ENCODE assay signal across 1 cellular context in the genomic region with DNA sequence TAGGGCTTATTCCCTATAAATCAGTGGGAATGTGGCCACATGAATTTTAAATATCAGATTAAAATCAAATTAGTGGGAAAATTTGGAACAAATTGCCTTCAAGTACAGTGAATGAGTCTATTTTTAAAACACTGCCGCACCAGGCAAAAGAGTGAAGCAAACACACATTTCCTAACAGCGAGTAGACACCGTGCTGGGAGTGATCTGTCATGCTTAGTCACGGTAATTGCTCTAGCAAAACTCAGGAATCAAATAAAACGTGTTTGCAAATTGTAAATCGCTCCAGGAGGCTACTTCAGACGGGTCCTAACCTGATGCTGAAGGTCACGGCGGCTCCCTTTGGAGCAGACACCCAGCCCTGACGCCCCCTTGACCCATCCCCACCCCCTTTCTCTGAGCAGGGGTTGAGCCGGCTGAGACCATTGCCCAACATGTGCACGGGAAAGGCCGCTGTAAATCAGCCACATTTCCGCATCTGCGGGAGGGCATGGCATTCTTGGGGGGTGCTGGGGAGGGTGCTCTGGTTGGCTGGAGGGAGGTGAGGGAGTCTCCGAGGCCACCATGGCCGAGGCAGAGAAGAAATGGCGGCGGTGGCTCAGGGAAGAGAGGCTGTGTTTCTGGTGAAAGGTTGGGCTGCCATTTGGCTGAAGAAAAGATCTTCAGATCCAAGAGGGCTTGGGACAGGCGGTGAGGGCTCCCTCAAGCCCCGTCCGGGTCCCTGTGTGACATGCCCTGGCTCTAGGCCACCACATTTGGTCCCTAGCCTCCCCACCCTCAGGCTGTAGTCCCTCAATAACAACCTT.
A peak's percentile ranks its signal among the peaks of the same experiment; 100 is the strongest.
TF ChIP-seq lines count a peak whose summit lies in the region.

No MANE protein-coding gene starts in this region.

TF ChIP-seq in HEK293, 187 proteins besides CTCF, POLR2A, EP300 and RAD21 (continued from another document):
- TF ChIP-seq, protein P1, sequence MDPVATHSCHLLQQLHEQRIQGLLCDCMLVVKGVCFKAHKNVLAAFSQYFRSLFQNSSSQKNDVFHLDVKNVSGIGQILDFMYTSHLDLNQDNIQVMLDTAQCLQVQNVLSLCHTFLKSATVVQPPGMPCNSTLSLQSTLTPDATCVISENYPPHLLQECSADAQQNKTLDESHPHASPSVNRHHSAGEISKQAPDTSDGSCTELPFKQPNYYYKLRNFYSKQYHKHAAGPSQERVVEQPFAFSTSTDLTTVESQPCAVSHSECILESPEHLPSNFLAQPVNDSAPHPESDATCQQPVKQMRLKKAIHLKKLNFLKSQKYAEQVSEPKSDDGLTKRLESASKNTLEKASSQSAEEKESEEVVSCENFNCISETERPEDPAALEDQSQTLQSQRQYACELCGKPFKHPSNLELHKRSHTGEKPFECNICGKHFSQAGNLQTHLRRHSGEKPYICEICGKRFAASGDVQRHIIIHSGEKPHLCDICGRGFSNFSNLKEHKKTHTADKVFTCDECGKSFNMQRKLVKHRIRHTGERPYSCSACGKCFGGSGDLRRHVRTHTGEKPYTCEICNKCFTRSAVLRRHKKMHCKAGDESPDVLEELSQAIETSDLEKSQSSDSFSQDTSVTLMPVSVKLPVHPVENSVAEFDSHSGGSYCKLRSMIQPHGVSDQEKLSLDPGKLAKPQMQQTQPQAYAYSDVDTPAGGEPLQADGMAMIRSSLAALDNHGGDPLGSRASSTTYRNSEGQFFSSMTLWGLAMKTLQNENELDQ (tag by site-specific recombination; IDR thresholded peaks at IDR 0.05; ENCODE audit: low read depth): peak; percentile 87
- TF ChIP-seq ZFP41 (tag by site-specific recombination; IDR thresholded peaks at IDR 0.05; ENCODE audit: borderline replicate concordance) (no peak), ZNF146 (tag by site-specific recombination; IDR thresholded peaks at IDR 0.05) (peak; percentile 85), ZNF670 (tag by site-specific recombination; IDR thresholded peaks at IDR 0.05; ENCODE audit: low read depth) (no peak), IKZF3 (tag by site-specific recombination; IDR thresholded peaks at IDR 0.05) (peak; percentile 99), ZIC2 (tag by site-specific recombination; IDR thresholded peaks at IDR 0.05) (peak; percentile 100), ZNF174 (tag by site-specific recombination; IDR thresholded peaks at IDR 0.05) (no peak), HOXD13 (CRISPR knock-in tag; IDR thresholded peaks at IDR 0.05; ENCODE audit: borderline replicate concordance) (0 out of 2 replicates have a peak, but pooled peaks have one; percentile 22), ZNF596 (tag by site-specific recombination; IDR thresholded peaks at IDR 0.05) (peak; percentile 82), ZEB2 (tag by site-specific recombination; IDR thresholded peaks at IDR 0.05) (peak; percentile 97), ZNF701 (tag by site-specific recombination; IDR thresholded peaks at IDR 0.05) (no peak; the same call in 1 of the 2 replicates), ZNF2 (tag by site-specific recombination; IDR thresholded peaks at IDR 0.05) (peak; percentile 95), SP2 (tag by site-specific recombination; IDR thresholded peaks at IDR 0.05) (peak; percentile 43), ZNF350 (tag by site-specific recombination; IDR thresholded peaks at IDR 0.05) (no peak), ZNF600 (tag by site-specific recombination; IDR thresholded peaks at IDR 0.05) (peak; percentile 85), KLF9 (tag by site-specific recombination; IDR thresholded peaks at IDR 0.05; ENCODE audit: low read depth) (peak; percentile 72), BCL11A (tag by site-specific recombination; IDR thresholded peaks at IDR 0.05; ENCODE audit: low read depth) (peak; percentile 97), ZNF785 (tag by site-specific recombination; IDR thresholded peaks at IDR 0.05) (0 out of 2 replicates have a peak, but pooled peaks have one; percentile 68), BCL11B (tag by site-specific recombination; IDR thresholded peaks at IDR 0.05; ENCODE audit: low read depth) (peak; percentile 99), INSM2 (tag by site-specific recombination; IDR thresholded peaks at IDR 0.05) (peak; percentile 98), GFI1B (tag by site-specific recombination; IDR thresholded peaks at IDR 0.05) (peak; percentile 97)
- TF ChIP-seq, protein P2, sequence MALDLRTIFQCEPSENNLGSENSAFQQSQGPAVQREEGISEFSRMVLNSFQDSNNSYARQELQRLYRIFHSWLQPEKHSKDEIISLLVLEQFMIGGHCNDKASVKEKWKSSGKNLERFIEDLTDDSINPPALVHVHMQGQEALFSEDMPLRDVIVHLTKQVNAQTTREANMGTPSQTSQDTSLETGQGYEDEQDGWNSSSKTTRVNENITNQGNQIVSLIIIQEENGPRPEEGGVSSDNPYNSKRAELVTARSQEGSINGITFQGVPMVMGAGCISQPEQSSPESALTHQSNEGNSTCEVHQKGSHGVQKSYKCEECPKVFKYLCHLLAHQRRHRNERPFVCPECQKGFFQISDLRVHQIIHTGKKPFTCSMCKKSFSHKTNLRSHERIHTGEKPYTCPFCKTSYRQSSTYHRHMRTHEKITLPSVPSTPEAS (tag by site-specific recombination; IDR thresholded peaks at IDR 0.05): peak; percentile 55; the same call in 1 of the 2 replicates
- TF ChIP-seq, protein P3, sequence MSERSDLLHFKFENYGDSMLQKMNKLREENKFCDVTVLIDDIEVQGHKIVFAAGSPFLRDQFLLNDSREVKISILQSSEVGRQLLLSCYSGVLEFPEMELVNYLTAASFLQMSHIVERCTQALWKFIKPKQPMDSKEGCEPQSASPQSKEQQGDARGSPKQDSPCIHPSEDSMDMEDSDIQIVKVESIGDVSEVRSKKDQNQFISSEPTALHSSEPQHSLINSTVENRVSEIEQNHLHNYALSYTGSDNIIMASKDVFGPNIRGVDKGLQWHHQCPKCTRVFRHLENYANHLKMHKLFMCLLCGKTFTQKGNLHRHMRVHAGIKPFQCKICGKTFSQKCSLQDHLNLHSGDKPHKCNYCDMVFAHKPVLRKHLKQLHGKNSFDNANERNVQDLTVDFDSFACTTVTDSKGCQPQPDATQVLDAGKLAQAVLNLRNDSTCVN (tag by site-specific recombination; optimal IDR thresholded peaks at IDR 0.05): no peak
- TF ChIP-seq, protein P4, sequence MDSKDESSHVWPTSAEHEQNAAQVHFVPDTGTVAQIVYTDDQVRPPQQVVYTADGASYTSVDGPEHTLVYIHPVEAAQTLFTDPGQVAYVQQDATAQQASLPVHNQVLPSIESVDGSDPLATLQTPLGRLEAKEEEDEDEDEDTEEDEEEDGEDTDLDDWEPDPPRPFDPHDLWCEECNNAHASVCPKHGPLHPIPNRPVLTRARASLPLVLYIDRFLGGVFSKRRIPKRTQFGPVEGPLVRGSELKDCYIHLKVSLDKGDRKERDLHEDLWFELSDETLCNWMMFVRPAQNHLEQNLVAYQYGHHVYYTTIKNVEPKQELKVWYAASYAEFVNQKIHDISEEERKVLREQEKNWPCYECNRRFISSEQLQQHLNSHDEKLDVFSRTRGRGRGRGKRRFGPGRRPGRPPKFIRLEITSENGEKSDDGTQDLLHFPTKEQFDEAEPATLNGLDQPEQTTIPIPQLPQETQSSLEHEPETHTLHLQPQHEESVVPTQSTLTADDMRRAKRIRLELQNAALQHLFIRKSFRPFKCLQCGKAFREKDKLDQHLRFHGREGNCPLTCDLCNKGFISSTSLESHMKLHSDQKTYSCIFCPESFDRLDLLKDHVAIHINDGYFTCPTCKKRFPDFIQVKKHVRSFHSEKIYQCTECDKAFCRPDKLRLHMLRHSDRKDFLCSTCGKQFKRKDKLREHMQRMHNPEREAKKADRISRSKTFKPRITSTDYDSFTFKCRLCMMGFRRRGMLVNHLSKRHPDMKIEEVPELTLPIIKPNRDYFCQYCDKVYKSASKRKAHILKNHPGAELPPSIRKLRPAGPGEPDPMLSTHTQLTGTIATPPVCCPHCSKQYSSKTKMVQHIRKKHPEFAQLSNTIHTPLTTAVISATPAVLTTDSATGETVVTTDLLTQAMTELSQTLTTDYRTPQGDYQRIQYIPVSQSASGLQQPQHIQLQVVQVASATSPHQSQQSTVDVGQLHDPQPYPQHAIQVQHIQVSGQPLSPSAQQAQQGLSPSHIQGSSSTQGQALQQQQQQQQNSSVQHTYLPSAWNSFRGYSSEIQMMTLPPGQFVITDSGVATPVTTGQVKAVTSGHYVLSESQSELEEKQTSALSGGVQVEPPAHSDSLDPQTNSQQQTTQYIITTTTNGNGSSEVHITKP (tag by site-specific recombination; IDR thresholded peaks at IDR 0.05): peak; percentile 94
